In genomic region chr14:22847661-22848341, GRCh38 we compare ENCODE assay signal across 10 cellular contexts. TPM values are rescaled to one million over a fixed set of nuclear protein-coding genes. Genes with fewer than 3 reads are reported as not detected.
DNase-seq lines count a peak whose midpoint lies in the region; ATAC-seq, FAIRE-seq and TF ChIP-seq lines count a peak whose summit lies in the region.
"Had no signal": no experiment of that assay in that cellular context is flagged by ENCODE, and none has a peak within 500 bp of the region (broad histone marks: within the 10 kb centered on the region; RNA-seq: fewer than 3 reads in every experiment).

No MANE protein-coding gene starts in this region.

- no peak for TF ChIP-seq POLR2A in GM12891 (IDR thresholded peaks at IDR 0.05; ENCODE audit: low read depth, low read length)

- H3K27me3 ChIP-seq in skeletal muscle satellite cell (ENCODE audit: control insufficient read depth, insufficient read depth, low read length), result no peaks in the 10 kb centered on the region

- peaks cover 43% of the 10 kb centered on the region for H3K36me3 ChIP-seq in skeletal muscle satellite cell (ENCODE audit: insufficient read depth, low read length)

- no peaks in the 10 kb centered on the region for H3K9me3 Mint-ChIP-seq in WTC11
- no peaks in the 10 kb centered on the region for H3K9me3 Mint-ChIP-seq in activated naive CD8-positive, alpha-beta T cell treated with anti-CD3 and anti-CD28 coated beads for 36 hours

- peak; percentile 19; the same call in 1 of the 2 replicates for ATAC-seq in WTC11

- H3K9me3 ChIP-seq in skeletal muscle satellite cell (replicated peaks; ENCODE audit: low read length), result no peaks in the 10 kb centered on the region

- POLR2A ChIA-PET in WTC11 (lab: Charles Lee), result interaction anchor here (1.4 to 2.4 kb wide), 3 partner anchors 9 to 26 kb away, joined by 5 to 9 read pairs (median 7); no protein-coding TSS in a partner anchor

- H3K36me3 Mint-ChIP-seq in WTC11, result peaks cover 30% of the 10 kb centered on the region
- H3K36me3 Mint-ChIP-seq in activated naive CD8-positive, alpha-beta T cell treated with anti-CD3 and anti-CD28 coated beads for 36 hours, result no peaks in the 10 kb centered on the region

- DNase-seq in GM12891 (ENCODE audit: insufficient read length, low spot score), result no peak
- DNase-seq in WTC11 (ENCODE audit: low spot score), result no peak
- peak; percentile 45 for DNase-seq in hepatic stellate cell (ENCODE audit: low spot score)
- no peak for DNase-seq in amniotic stem cell (lab: John Stamatoyannopoulos, UW)
- DNase-seq in NCI-H446 (lab: John Stamatoyannopoulos, UW), result no peak
- no peak for DNase-seq in activated naive CD8-positive, alpha-beta T cell treated with anti-CD3 and anti-CD28 coated beads for 36 hours
- no peak for DNase-seq in activated CD8-positive, alpha-beta memory T cell treated with anti-CD3 and anti-CD28 coated beads for 24 hours
- DNase-seq: activated gamma-delta T cell, SHP77 treated with DMSO at 0.1 percent for 48 hours had no signal

- no peak for TF ChIP-seq CTCF in WTC11 (IDR thresholded peaks at IDR 0.05)

- no peak overlapping the region for H3K4me3 Mint-ChIP-seq in WTC11
- no peak overlapping the region for H3K4me3 Mint-ChIP-seq in activated naive CD8-positive, alpha-beta T cell treated with anti-CD3 and anti-CD28 coated beads for 36 hours

- peak overlapping the region; percentile 76 for H3K9ac ChIP-seq in skeletal muscle satellite cell (ENCODE audit: low read depth, low read length)

- peaks cover 67% of the 10 kb centered on the region for H3K4me1 ChIP-seq in skeletal muscle satellite cell (ENCODE audit: control insufficient read depth, insufficient read depth, low read length)

- CTCF ChIA-PET in WTC11 (lab: Charles Lee), result interaction anchor here (0.6 to 10.1 kb wide), 13 partner anchors 12 to 309 kb away, joined by 3 to 280 read pairs (median 4); partner anchors contain the start of genes LRP10, MMP14 and OXA1L

- peak overlapping the region; percentile 55 for H3K4me2 ChIP-seq in skeletal muscle satellite cell (ENCODE audit: low read length)

- H3K4me1 Mint-ChIP-seq in WTC11, result peaks cover 26% of the 10 kb centered on the region
- H3K4me1 Mint-ChIP-seq in activated naive CD8-positive, alpha-beta T cell treated with anti-CD3 and anti-CD28 coated beads for 36 hours, result peaks cover 2% of the 10 kb centered on the region

- H3K4me3 ChIP-seq in skeletal muscle satellite cell (ENCODE audit: low read length), result peak overlapping the region; percentile 13

- peak overlapping the region; percentile 54 for H3K27ac Mint-ChIP-seq in WTC11
- H3K27ac Mint-ChIP-seq in activated naive CD8-positive, alpha-beta T cell treated with anti-CD3 and anti-CD28 coated beads for 36 hours, result no peak overlapping the region

- no peaks in the 10 kb centered on the region for H3K27me3 Mint-ChIP-seq in WTC11 (ENCODE audit: low read depth)
- H3K27me3 Mint-ChIP-seq in activated naive CD8-positive, alpha-beta T cell treated with anti-CD3 and anti-CD28 coated beads for 36 hours, result peaks cover 23% of the 10 kb centered on the region

- no peak for FAIRE-seq in GM12891 (lab: Jason Lieb, UNC)

TF ChIP-seq in GM12891, 5 proteins besides CTCF, POLR2A, EP300 and RAD21:
- peak; percentile 46; the same call in 1 of the 2 replicates for TF ChIP-seq SPI1 (IDR thresholded peaks at IDR 0.05; ENCODE audit: low read depth, low read length)
- no peak for TF ChIP-seq PAX5 (IDR thresholded peaks at IDR 0.05; ENCODE audit: insufficient read depth, low read length, severe bottlenecking)

TF ChIP-seq in WTC11, 78 proteins besides CTCF, POLR2A, EP300 and RAD21 (continues in another document):
- TF ChIP-seq ZSCAN18 (CRISPR knock-in tag; IDR thresholded peaks at IDR 0.05) (no peak), NFE2L1 (CRISPR knock-in tag; IDR thresholded peaks at IDR 0.05) (no peak), ARID4B (CRISPR knock-in tag; IDR thresholded peaks at IDR 0.05; ENCODE audit: borderline replicate concordance) (no peak)

RNA-seq across cellular contexts. Expression of gene MMP14, which starts 11.4 kb away (rescaled TPM):
- polyA plus RNA-seq in GM12891 (2012; ENCODE audit: low read depth, missing spikeins), result 1.3 TPM
- total RNA-seq in WTC11 (2021), result 81.6 to 94.4 TPM (median 83.9 TPM) in 3 replicates
- 260 and 382 TPM in 2 replicates for total RNA-seq in skeletal muscle satellite cell (2012; rRNA removed)
- total RNA-seq in activated naive CD8-positive, alpha-beta T cell treated with anti-CD3 and anti-CD28 coated beads for 36 hours, result 1 to 10 TPM; 1.1 to 1.8 TPM

RNA-seq across cellular contexts. Expression of gene MRPL52, which starts 18.1 kb away (rescaled TPM):
- 188 TPM for polyA plus RNA-seq in GM12891 (2012; ENCODE audit: low read depth, missing spikeins)
- 170 to 200 TPM (median 200 TPM) in 3 replicates for total RNA-seq in WTC11 (2021)
- 51.3 and 68.4 TPM in 2 replicates for total RNA-seq in skeletal muscle satellite cell (2012; rRNA removed)
- 100 to 1,000 TPM; 154 to 170 TPM for total RNA-seq in activated naive CD8-positive, alpha-beta T cell treated with anti-CD3 and anti-CD28 coated beads for 36 hours

RNA-seq across cellular contexts. Expression of gene LRP10, which starts 23.7 kb away (rescaled TPM):
- 31.2 TPM for polyA plus RNA-seq in GM12891 (2012; ENCODE audit: low read depth, missing spikeins)
- total RNA-seq in WTC11 (2021), result 18.4 to 24.0 TPM (median 19.0 TPM) in 3 replicates
- total RNA-seq in skeletal muscle satellite cell (2012; rRNA removed), result 66.2 and 69.0 TPM in 2 replicates
- 10 to 100 TPM; 17.6 to 18.7 TPM for total RNA-seq in activated naive CD8-positive, alpha-beta T cell treated with anti-CD3 and anti-CD28 coated beads for 36 hours

RNA-seq across cellular contexts. Expression of gene SLC7A7, which starts 32.6 kb away (rescaled TPM):
- 35.4 TPM for polyA plus RNA-seq in GM12891 (2012; ENCODE audit: low read depth, missing spikeins)
- total RNA-seq in WTC11 (2021), result 3.0 to 4.3 TPM (median 4.2 TPM) in 3 replicates
- total RNA-seq in skeletal muscle satellite cell (2012; rRNA removed), result 1.0 and 2.2 TPM in 2 replicates
- total RNA-seq in activated naive CD8-positive, alpha-beta T cell treated with anti-CD3 and anti-CD28 coated beads for 36 hours, result 1 to 10 TPM in 1 of 2 experiments, under 1 TPM in 1; 0.56 to 1.0 TPM

RNA-seq across cellular contexts. Expression of gene REM2, which starts 35.2 kb away (rescaled TPM):
- polyA plus RNA-seq in GM12891 (2012; ENCODE audit: low read depth, missing spikeins), result 0.76 TPM
- total RNA-seq in WTC11 (2021), result 1.1 to 1.5 TPM (median 1.5 TPM) in 3 replicates
- 0.22 and 0.25 TPM in 2 replicates for total RNA-seq in skeletal muscle satellite cell (2012; rRNA removed)
- total RNA-seq in activated naive CD8-positive, alpha-beta T cell treated with anti-CD3 and anti-CD28 coated beads for 36 hours, result under 1 TPM; 0.14 to 0.19 TPM

Comparison
In these comparisons a context has a peak if more than half of its experiments do, and no peak if none do; other contexts are left out.
1. RNA of gene MMP14, which starts 11.4 kb away (total RNA-seq): 81.6 to 94.4 TPM in WTC11; 1.1 to 1.8 TPM in activated naive CD8-positive, alpha-beta T cell treated with anti-CD3 and anti-CD28 coated beads for 36 hours; every median in the first group is over 10 times any median in the second.